12 cellular contexts compared by ENCODE assay signal in the genomic region with DNA sequence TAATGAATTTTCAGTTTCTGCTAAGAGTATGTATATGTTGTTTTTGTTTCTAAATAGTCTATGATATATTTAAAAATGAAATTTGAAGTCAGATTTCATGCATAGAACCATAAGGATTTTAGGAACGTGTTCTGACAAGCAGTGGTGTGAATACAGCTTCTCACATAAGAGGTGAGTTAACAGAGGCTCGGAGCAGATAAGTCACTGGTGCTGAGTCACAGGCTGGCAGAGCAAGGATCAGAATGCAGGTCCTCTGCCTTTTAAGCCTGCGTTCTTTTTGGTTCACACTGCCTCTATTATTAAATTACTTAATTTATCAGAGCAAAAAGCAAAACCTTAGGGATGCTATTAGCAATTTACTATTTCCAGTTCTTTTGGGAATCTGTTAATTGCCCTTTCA.
DNase-seq lines count a peak whose midpoint lies in the region; ATAC-seq, FAIRE-seq and TF ChIP-seq lines count a peak whose summit lies in the region.
"Had no signal": no experiment of that assay in that cellular context is flagged by ENCODE, and none has a peak within 500 bp of the region (broad histone marks: within the 10 kb centered on the region; RNA-seq: fewer than 3 reads in every experiment).

No MANE protein-coding gene starts in this region.

- H2AK9ac ChIP-seq in IMR-90 (replicated peaks; ENCODE audit: low read depth, low read length, poor library complexity): no peak overlapping the region

- no peak overlapping the region for H4K8ac ChIP-seq in IMR-90 (ENCODE audit: low read depth in 2 of 2, low read length in 2 of 2)

- no peaks in the 10 kb centered on the region for H3K9me2 ChIP-seq in hepatocyte (replicated peaks; ENCODE audit: insufficient read depth)

- FAIRE-seq in D721Med (lab: Jason Lieb, UNC): no peak
- FAIRE-seq: colon had no signal

- H3K4me1 Mint-ChIP-seq in activated CD8-positive, alpha-beta T cell treated with anti-CD3 and anti-CD28 coated beads, Interleukin-2, amount 10 ng/mL, durations not matched to agents 7 days and 5 days (ENCODE audit: low read depth): no peaks in the 10 kb centered on the region
- H3K4me1 Mint-ChIP-seq in HFFc6 (ENCODE audit: low read depth): no peaks in the 10 kb centered on the region

- no peak overlapping the region for H3K4ac ChIP-seq in IMR-90 (ENCODE audit: low read depth, low read length)

- H4K91ac ChIP-seq in IMR-90 (ENCODE audit: insufficient read depth, low read depth, low read length): no peak overlapping the region

- DNase-seq in ACHN (peak; percentile 80), IMR-90 (peak; percentile 30), astrocyte of the cerebellum (ENCODE audit: low read depth) (peak; percentile 23), hepatocyte (ENCODE audit: low spot score) (peak; percentile 36), D721Med (ENCODE audit: insufficient read length, low spot score) (no peak), HFFc6 (no peak)
- no peak for DNase-seq in activated naive CD4-positive, alpha-beta T cell treated with anti-CD3 and anti-CD28 coated beads, Interleukin-2, amount 50 U/mL, for 72 hours (ENCODE audit: low spot score in 2 of 2)
- no peak for DNase-seq in activated CD8-positive, alpha-beta T cell treated with anti-CD3 and anti-CD28 coated beads, Interleukin-2, amount 10 ng/mL, durations not matched to agents 7 days and 5 days
- DNase-seq: NCI-H748 treated with DMSO at 0.1 percent for 48 hours; stimulated activated naive CD4-positive, alpha-beta T cell treated with Interleukin-2 at 50 U/mL for 16 hours had no signal

- no peak overlapping the region for H3K56ac ChIP-seq in IMR-90 (ENCODE audit: extremely low read depth, insufficient read depth, low read length)

- H2AK5ac ChIP-seq in IMR-90 (ENCODE audit: low read depth, low read length): no peak overlapping the region

- POLR2A ChIA-PET in IMR-90 (lab: Charles Lee; ENCODE audit: unreplicated experiment): no interaction called here
- POLR2A ChIA-PET in activated CD8-positive, alpha-beta T cell treated with anti-CD3 and anti-CD28 coated beads, Interleukin-2, amount 10 ng/mL, durations not matched to agents 7 days and 5 days (lab: Charles Lee): no interaction called here

- H3K36me3 ChIP-seq in IMR-90 (ENCODE audit: control insufficient read depth, insufficient read depth, low read length) (no peaks in the 10 kb centered on the region), hepatocyte (replicated peaks; ENCODE audit: insufficient read depth, low read depth) (no peaks in the 10 kb centered on the region)
- H3K36me3 ChIP-seq: BLaER1 treated with 17β-estradiol and CSF1 and Interleukin-3, amounts not matched to agents 10 nM and 100 nM had no signal

- no peaks in the 10 kb centered on the region for H3K27me3 Mint-ChIP-seq in activated CD8-positive, alpha-beta T cell treated with anti-CD3 and anti-CD28 coated beads, Interleukin-2, amount 10 ng/mL, durations not matched to agents 7 days and 5 days (ENCODE audit: low read depth)
- no peaks in the 10 kb centered on the region for H3K27me3 Mint-ChIP-seq in HFFc6 (ENCODE audit: insufficient read depth)

- H3K9me1 ChIP-seq in IMR-90 (ENCODE audit: insufficient read depth, low read length): no peaks in the 10 kb centered on the region

- no peak for ATAC-seq in IMR-90 (ENCODE audit: low read depth)
- no peak for ATAC-seq in activated naive CD4-positive, alpha-beta T cell treated with anti-CD3 and anti-CD28 coated beads, Interleukin-2, amount 50 U/mL, for 72 hours
- no peak for ATAC-seq in activated CD8-positive, alpha-beta T cell treated with anti-CD3 and anti-CD28 coated beads, Interleukin-2, amount 10 ng/mL, durations not matched to agents 7 days and 5 days

- H3K14ac ChIP-seq in IMR-90 (replicated peaks; ENCODE audit: low read depth, low read length): no peak overlapping the region

- no peak for TF ChIP-seq RAD21 in IMR-90 (IDR thresholded peaks at IDR 0.05; ENCODE audit: low read length)

- H3K9me3 ChIP-seq in IMR-90 (ENCODE audit: control insufficient read depth, insufficient read depth, low read length) (peaks cover 6% of the 10 kb centered on the region), hepatocyte (ENCODE audit: low read depth) (no peaks in the 10 kb centered on the region)
- H3K9me3 ChIP-seq: BLaER1 treated with 17β-estradiol and CSF1 and Interleukin-3, amounts not matched to agents 10 nM and 100 nM had no signal

- H2BK20ac ChIP-seq in IMR-90 (ENCODE audit: low read depth, low read length): no peak overlapping the region

- H3K9me3 Mint-ChIP-seq in activated naive CD4-positive, alpha-beta T cell treated with anti-CD3 and anti-CD28 coated beads, Interleukin-2, amount 50 U/mL, for 72 hours: peaks cover 4% of the 10 kb centered on the region in 2 donors
- H3K9me3 Mint-ChIP-seq in activated CD8-positive, alpha-beta T cell treated with anti-CD3 and anti-CD28 coated beads, Interleukin-2, amount 10 ng/mL, durations not matched to agents 7 days and 5 days (ENCODE audit: insufficient read depth): no peaks in the 10 kb centered on the region
- peaks cover 26% of the 10 kb centered on the region for H3K9me3 Mint-ChIP-seq in HFFc6

- no CpG with 5 or more reads among the region's 3 CpGs for WGBS in IMR-90 (ENCODE audit: extremely low coverage in 2 of 2, insufficient read length in 1 of 2), 2 experiments
- WGBS in hepatocyte (ENCODE audit: low lambda C conversion rate, missing lambda C conversion rate): 29% methylated on average over 3 of the region's 3 CpGs

- no peak overlapping the region for H3K27ac Mint-ChIP-seq in activated naive CD4-positive, alpha-beta T cell treated with anti-CD3 and anti-CD28 coated beads, Interleukin-2, amount 50 U/mL, for 72 hours
- H3K27ac Mint-ChIP-seq in activated CD8-positive, alpha-beta T cell treated with anti-CD3 and anti-CD28 coated beads, Interleukin-2, amount 10 ng/mL, durations not matched to agents 7 days and 5 days: no peak overlapping the region
- H3K27ac Mint-ChIP-seq in HFFc6: no peak overlapping the region

- H3K79me1 ChIP-seq in IMR-90 (ENCODE audit: low read depth in 1 of 2, low read length in 2 of 2): no peaks in the 10 kb centered on the region

- no peak overlapping the region for H2BK5ac ChIP-seq in IMR-90 (ENCODE audit: low read depth, low read length, poor library complexity, severe bottlenecking)

- H3K27me3 ChIP-seq in IMR-90 (ENCODE audit: control insufficient read depth, insufficient read depth, low read length) (no peaks in the 10 kb centered on the region), hepatocyte (no peaks in the 10 kb centered on the region)
- H3K27me3 ChIP-seq: BLaER1 treated with 17β-estradiol and CSF1 and Interleukin-3, amounts not matched to agents 10 nM and 100 nM had no signal

- H2BK120ac ChIP-seq in IMR-90 (ENCODE audit: low read depth, low read length): no peak overlapping the region

- no peak overlapping the region for H3K9ac ChIP-seq in IMR-90 (ENCODE audit: low read depth, low read length)
- H3K9ac ChIP-seq: BLaER1 treated with 17β-estradiol and CSF1 and Interleukin-3, amounts not matched to agents 10 nM and 100 nM had no signal

- H3K4me3 ChIP-seq in IMR-90 (ENCODE audit: insufficient read depth, low read depth, low read length): no peak overlapping the region
- H3K4me3 ChIP-seq in astrocyte of the cerebellum (ENCODE audit: low read depth, low read length): no peak overlapping the region
- no peak overlapping the region for H3K4me3 ChIP-seq in hepatocyte
- H3K4me3 ChIP-seq: BLaER1 treated with 17β-estradiol and CSF1 and Interleukin-3, amounts not matched to agents 10 nM and 100 nM had no signal

- dilution Hi-C loops in IMR-90 (cut with HindIII; ENCODE audit: low sequenced_read_pairs, unreplicated experiment): no loop called here

- H3K27ac ChIP-seq in IMR-90 (ENCODE audit: insufficient read depth, low read length) (no peak overlapping the region), hepatocyte (no peak overlapping the region)
- H3K27ac ChIP-seq: BLaER1 treated with 17β-estradiol and CSF1 and Interleukin-3, amounts not matched to agents 10 nM and 100 nM had no signal

- no peaks in the 10 kb centered on the region for H3K4me1 ChIP-seq in IMR-90 (ENCODE audit: control insufficient read depth, insufficient read depth, low read length)
- H3K4me1 ChIP-seq in hepatocyte (ENCODE audit: insufficient read depth): no peaks in the 10 kb centered on the region
- H3K4me1 ChIP-seq: BLaER1 treated with 17β-estradiol and CSF1 and Interleukin-3, amounts not matched to agents 10 nM and 100 nM had no signal

- H4K20me1 ChIP-seq in IMR-90 (ENCODE audit: insufficient read depth, low read length) (no peaks in the 10 kb centered on the region), hepatocyte (ENCODE audit: insufficient read depth, poor library complexity, severe bottlenecking) (no peaks in the 10 kb centered on the region)
- H4K20me1 ChIP-seq: BLaER1 treated with 17β-estradiol and CSF1 and Interleukin-3, amounts not matched to agents 10 nM and 100 nM had no signal

- H3K36me3 Mint-ChIP-seq in activated naive CD4-positive, alpha-beta T cell treated with anti-CD3 and anti-CD28 coated beads, Interleukin-2, amount 50 U/mL, for 72 hours: peaks cover 0 to 5% of the 10 kb centered on the region in 2 donors
- no peaks in the 10 kb centered on the region for H3K36me3 Mint-ChIP-seq in activated CD8-positive, alpha-beta T cell treated with anti-CD3 and anti-CD28 coated beads, Interleukin-2, amount 10 ng/mL, durations not matched to agents 7 days and 5 days (ENCODE audit: low read depth)
- H3K36me3 Mint-ChIP-seq in HFFc6 (ENCODE audit: low read depth): no peaks in the 10 kb centered on the region

- BruUV-seq in IMR-90 (replicated peaks; lab: Mats Ljungman, UMichigan): no TSS peak

- no peak overlapping the region for H3K23ac ChIP-seq in IMR-90 (ENCODE audit: low read depth, low read length)

- in situ Hi-C loops in ACHN (cut with HindIII; ENCODE audit: low pct_ligation_motif_present, low pct_unique_long_range_greater_than_20kb, low sequenced_read_pairs): no loop called here
- in situ Hi-C loops in IMR-90 (cut with MboI; ENCODE audit: low sequenced_read_pairs): no loop called here
- in situ Hi-C loops in astrocyte of the cerebellum (cut with HindIII; ENCODE audit: low sequenced_read_pairs): no loop called here

- no peak overlapping the region for H4K5ac ChIP-seq in IMR-90 (ENCODE audit: low read depth, low read length)

- H3K79me2 ChIP-seq in hepatocyte: no peaks in the 10 kb centered on the region

- H3K4me2 ChIP-seq in IMR-90 (ENCODE audit: low read depth, low read length) (no peak overlapping the region), hepatocyte (no peak overlapping the region)
- H3K4me2 ChIP-seq: BLaER1 treated with 17β-estradiol and CSF1 and Interleukin-3, amounts not matched to agents 10 nM and 100 nM had no signal

- no peak overlapping the region for H2BK15ac ChIP-seq in IMR-90 (ENCODE audit: low read depth, low read length)

- H3K18ac ChIP-seq in IMR-90 (ENCODE audit: low read depth, low read length): no peak overlapping the region

- intact Hi-C loops in IMR-90 (cut with micrococcal nuclease): no loop called here

- no peak overlapping the region for H3K4me3 Mint-ChIP-seq in activated CD8-positive, alpha-beta T cell treated with anti-CD3 and anti-CD28 coated beads, Interleukin-2, amount 10 ng/mL, durations not matched to agents 7 days and 5 days
- no peak overlapping the region for H3K4me3 Mint-ChIP-seq in HFFc6

- H2AFZ ChIP-seq in IMR-90 (replicated peaks; ENCODE audit: low read length, poor library complexity) (no peak overlapping the region), hepatocyte (no peak overlapping the region)

- CTCF ChIA-PET in IMR-90 (lab: Yijun Ruan, JAX): interaction anchor here (0.6 kb wide), 1 partner anchor 192 kb away, joined by 3 read pairs; no protein-coding TSS in a partner anchor
- CTCF ChIA-PET in activated CD8-positive, alpha-beta T cell treated with anti-CD3 and anti-CD28 coated beads, Interleukin-2, amount 10 ng/mL, durations not matched to agents 7 days and 5 days (lab: Charles Lee): interaction anchor here (1.2 kb wide), 1 partner anchor 68 kb away, joined by 3 read pairs; no protein-coding TSS in a partner anchor

- TF ChIP-seq CTCF in IMR-90 (conservative IDR thresholded peaks at IDR 0.05; ENCODE audit: low read depth, low read length) (no peak), astrocyte of the cerebellum (IDR thresholded peaks at IDR 0.05; ENCODE audit: low read depth, low read length, missing control alignments) (no peak), hepatocyte (IDR thresholded peaks at IDR 0.05; ENCODE audit: poor library complexity) (no peak), D721Med (IDR thresholded peaks at IDR 0.05; ENCODE audit: insufficient read depth, missing control alignments) (no peak), HFFc6 (IDR thresholded peaks at IDR 0.05) (no peak)

- TF ChIP-seq POLR2A in IMR-90 (IDR thresholded peaks at IDR 0.05; ENCODE audit: low read depth, low read length): no peak

Comparison
In these comparisons a context has a peak if more than half of its experiments do, and no peak if none do; other contexts are left out.
1. DNase-seq: peak in ACHN (single experiment), IMR-90 (single experiment), astrocyte of the cerebellum (single experiment) and hepatocyte (single experiment); none in activated naive CD4-positive, alpha-beta T cell treated with anti-CD3 and anti-CD28 coated beads, Interleukin-2, amount 50 U/mL, for 72 hours (0 of 2), D721Med (single experiment), activated CD8-positive, alpha-beta T cell treated with anti-CD3 and anti-CD28 coated beads, Interleukin-2, amount 10 ng/mL, durations not matched to agents 7 days and 5 days (single experiment) and HFFc6 (single experiment).